Comparison of ENCODE assay signal across 8 cellular contexts in the genomic region with DNA sequence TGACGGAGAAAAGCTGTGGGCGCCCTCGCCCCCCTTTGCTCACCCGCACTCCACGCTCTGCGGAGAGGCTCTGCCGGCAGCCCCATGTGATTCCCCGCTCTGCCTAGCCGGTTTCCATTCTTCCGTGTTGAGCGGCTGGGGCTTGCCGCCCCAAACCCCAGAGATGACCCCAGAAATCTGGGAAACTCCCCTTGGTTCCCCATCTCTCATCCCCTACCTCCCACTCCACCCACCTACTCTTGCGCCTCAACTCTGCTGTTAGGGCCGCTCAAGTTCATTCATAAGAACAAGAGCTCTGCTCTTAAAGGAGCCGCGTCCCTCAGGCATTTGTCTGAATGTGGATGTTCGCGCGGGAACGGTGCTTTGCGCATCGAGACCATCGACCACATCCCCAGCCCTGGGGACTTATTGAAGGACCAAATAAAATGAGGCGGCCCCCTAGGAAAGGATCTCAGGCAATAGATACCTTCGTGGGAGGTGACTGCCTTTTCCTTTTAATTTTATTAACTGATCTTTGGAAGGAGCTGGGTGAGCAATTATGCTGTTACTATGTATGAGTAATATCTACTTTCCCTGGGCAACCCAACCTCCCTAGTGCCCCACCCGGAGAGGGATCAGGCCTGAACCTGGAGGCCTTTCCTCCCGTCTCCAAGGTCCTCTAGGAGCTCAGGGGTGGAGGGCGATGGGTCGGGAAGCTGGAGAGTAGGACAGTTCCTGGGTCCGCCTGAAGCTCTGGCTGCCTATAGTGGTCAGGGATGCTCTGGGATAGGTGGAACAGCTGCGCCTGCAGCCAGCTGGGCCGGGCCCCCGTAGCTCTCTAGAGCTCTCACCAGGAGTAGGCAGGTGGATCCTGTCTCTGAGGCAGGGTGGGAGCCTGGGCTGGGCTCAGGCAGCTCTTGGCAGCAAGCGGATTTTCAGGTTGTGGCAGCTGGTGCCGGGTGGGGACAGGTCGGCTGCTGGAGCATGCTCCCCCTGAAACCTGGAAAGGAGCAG. TPM values are rescaled to one million over a fixed set of nuclear protein-coding genes. Genes with fewer than 3 reads are reported as not detected.
DNase-seq lines count a peak whose midpoint lies in the region; ATAC-seq and TF ChIP-seq lines count a peak whose summit lies in the region.

No MANE protein-coding gene starts in this region.

- H3K4me2 ChIP-seq in neural cell (ENCODE audit: low read length): peak overlapping the region; percentile 75

- H3K4me3 ChIP-seq in AG10803 (ENCODE audit: low read length) (peak overlapping the region; percentile 65), esophagus (ENCODE audit: low read depth in 1 of 2, low read length in 2 of 2) (peak overlapping the region; percentile 71 to 76), neural cell (ENCODE audit: low read length) (peak overlapping the region; percentile 86), thymus (ENCODE audit: low read length) (peak overlapping the region; percentile 52)

- H3K36me3 ChIP-seq in esophagus (ENCODE audit: control insufficient read depth in 2 of 2, insufficient read depth in 2 of 2, low read length in 1 of 2) (peaks cover 0 to 6% of the 10 kb centered on the region in 2 donors), neural cell (ENCODE audit: insufficient read depth, low read length) (no peaks in the 10 kb centered on the region), thymus (ENCODE audit: control insufficient read depth, insufficient read depth) (no peaks in the 10 kb centered on the region)

- DNase-seq in AG10803 (ENCODE audit: low read depth): peak; percentile 29
- peak; percentile 68 for DNase-seq in NCI-H69 (lab: John Stamatoyannopoulos, UW)
- DNase-seq in activated CD8-positive, alpha-beta memory T cell treated with anti-CD3 and anti-CD28 coated beads, Interleukin-2, amount 50 U/mL, for 4 hours: peak; percentile 62

- H2AFZ ChIP-seq in neural cell (ENCODE audit: low read depth, low read length): peak overlapping the region; percentile 66

- ATAC-seq in GM19025 (IDR thresholded peaks at IDR 0.05; ENCODE audit: low read depth, unreplicated experiment): peak; percentile 19
- ATAC-seq in HG03342 (IDR thresholded peaks at IDR 0.05; ENCODE audit: unreplicated experiment): peak; percentile 38

- no peaks in the 10 kb centered on the region for H3K9me2 ChIP-seq in neural cell (ENCODE audit: insufficient read depth, low read length)

- WGBS in esophagus, 2 donors: 8 to 11% methylated on average over 35 to 36 of the region's 36 CpGs
- WGBS in thymus: 25% methylated on average over 36 of the region's 36 CpGs

- H3K9me3 ChIP-seq in esophagus (ENCODE audit: control insufficient read depth in 2 of 2, insufficient read depth in 1 of 2, low read depth in 1 of 2, low read length in 1 of 2) (no peaks in the 10 kb centered on the region), neural cell (ENCODE audit: low read length) (no peaks in the 10 kb centered on the region), thymus (ENCODE audit: control insufficient read depth) (no peaks in the 10 kb centered on the region)

- peak overlapping the region; percentile 65 for H3K9ac ChIP-seq in neural cell (ENCODE audit: low read length)

- no peaks in the 10 kb centered on the region for H4K20me1 ChIP-seq in neural cell (ENCODE audit: insufficient read depth)

- H3K27me3 ChIP-seq in esophagus (ENCODE audit: control insufficient read depth in 1 of 2, insufficient read depth in 2 of 2, low read length in 2 of 2) (no peaks in the 10 kb centered on the region), neural cell (ENCODE audit: insufficient read depth, low read depth, low read length) (peaks cover 5% of the 10 kb centered on the region), thymus (ENCODE audit: control insufficient read depth, insufficient read depth) (no peaks in the 10 kb centered on the region)

- no peaks in the 10 kb centered on the region for H3K79me2 ChIP-seq in neural cell (replicated peaks; ENCODE audit: insufficient read depth, low read length)

- no peak for TF ChIP-seq CTCF in AG10803 (conservative IDR thresholded peaks at IDR 0.05; ENCODE audit: low read length)
- TF ChIP-seq CTCF in neural cell (IDR thresholded peaks at IDR 0.05; ENCODE audit: poor library complexity, severe bottlenecking): no peak

- H3K4me1 ChIP-seq in esophagus (ENCODE audit: control insufficient read depth in 2 of 2, insufficient read depth in 2 of 2, low read length in 1 of 2) (peaks cover 7 to 9% of the 10 kb centered on the region in 2 donors), thymus (ENCODE audit: control insufficient read depth, insufficient read depth, low read length) (peaks cover 16% of the 10 kb centered on the region)

- no peak for TF ChIP-seq EP300 in neural cell (conservative IDR thresholded peaks at IDR 0.05; ENCODE audit: poor library complexity, severe bottlenecking)

- H3F3A ChIP-seq in neural cell (ENCODE audit: insufficient read depth, low read length, poor library complexity, severe bottlenecking): no peaks in the 10 kb centered on the region

- peak; percentile 9 for TF ChIP-seq RAD21 in neural cell (conservative IDR thresholded peaks at IDR 0.05)

- peak overlapping the region; percentile 85 to 94 for H3K27ac ChIP-seq in esophagus (ENCODE audit: low read depth in 2 of 2, low read length in 1 of 2)
- no peak overlapping the region for H3K27ac ChIP-seq in neural cell (ENCODE audit: low read length)
- H3K27ac ChIP-seq in thymus (ENCODE audit: low read depth): no peak overlapping the region

TF ChIP-seq in neural cell, 6 proteins besides CTCF, POLR2A, EP300 and RAD21:
- TF ChIP-seq MXI1 (conservative IDR thresholded peaks at IDR 0.05; ENCODE audit: poor library complexity, severe bottlenecking): peak; percentile 69
- TF ChIP-seq TAF1 (IDR thresholded peaks at IDR 0.05; ENCODE audit: low read depth): no peak
- no peak for TF ChIP-seq SMC3 (conservative IDR thresholded peaks at IDR 0.05; ENCODE audit: poor library complexity)
- TF ChIP-seq, protein P1, sequence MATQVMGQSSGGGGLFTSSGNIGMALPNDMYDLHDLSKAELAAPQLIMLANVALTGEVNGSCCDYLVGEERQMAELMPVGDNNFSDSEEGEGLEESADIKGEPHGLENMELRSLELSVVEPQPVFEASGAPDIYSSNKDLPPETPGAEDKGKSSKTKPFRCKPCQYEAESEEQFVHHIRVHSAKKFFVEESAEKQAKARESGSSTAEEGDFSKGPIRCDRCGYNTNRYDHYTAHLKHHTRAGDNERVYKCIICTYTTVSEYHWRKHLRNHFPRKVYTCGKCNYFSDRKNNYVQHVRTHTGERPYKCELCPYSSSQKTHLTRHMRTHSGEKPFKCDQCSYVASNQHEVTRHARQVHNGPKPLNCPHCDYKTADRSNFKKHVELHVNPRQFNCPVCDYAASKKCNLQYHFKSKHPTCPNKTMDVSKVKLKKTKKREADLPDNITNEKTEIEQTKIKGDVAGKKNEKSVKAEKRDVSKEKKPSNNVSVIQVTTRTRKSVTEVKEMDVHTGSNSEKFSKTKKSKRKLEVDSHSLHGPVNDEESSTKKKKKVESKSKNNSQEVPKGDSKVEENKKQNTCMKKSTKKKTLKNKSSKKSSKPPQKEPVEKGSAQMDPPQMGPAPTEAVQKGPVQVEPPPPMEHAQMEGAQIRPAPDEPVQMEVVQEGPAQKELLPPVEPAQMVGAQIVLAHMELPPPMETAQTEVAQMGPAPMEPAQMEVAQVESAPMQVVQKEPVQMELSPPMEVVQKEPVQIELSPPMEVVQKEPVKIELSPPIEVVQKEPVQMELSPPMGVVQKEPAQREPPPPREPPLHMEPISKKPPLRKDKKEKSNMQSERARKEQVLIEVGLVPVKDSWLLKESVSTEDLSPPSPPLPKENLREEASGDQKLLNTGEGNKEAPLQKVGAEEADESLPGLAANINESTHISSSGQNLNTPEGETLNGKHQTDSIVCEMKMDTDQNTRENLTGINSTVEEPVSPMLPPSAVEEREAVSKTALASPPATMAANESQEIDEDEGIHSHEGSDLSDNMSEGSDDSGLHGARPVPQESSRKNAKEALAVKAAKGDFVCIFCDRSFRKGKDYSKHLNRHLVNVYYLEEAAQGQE (IDR thresholded peaks at IDR 0.05; ENCODE audit: borderline replicate concordance): no peak
- no peak for TF ChIP-seq EZH2 (IDR thresholded peaks at IDR 0.05; ENCODE audit: borderline replicate concordance, insufficient read depth, low read length, poor library complexity, severe bottlenecking)

RNA-seq across cellular contexts. Expression of a gene that starts 0.9 kb away (rescaled TPM):
- polyA plus RNA-seq in esophagus: 10 to 100 TPM; 14.5 to 30.4 TPM
- polyA plus RNA-seq in neural cell: 7.0 and 7.8 TPM in 2 replicates
- polyA minus RNA-seq in neural cell: 5.1 and 7.3 TPM in 2 replicates
- polyA plus RNA-seq in thymus: 2.9 TPM

RNA-seq across cellular contexts. Expression of a gene that starts 54.1 kb away (rescaled TPM):
- polyA plus RNA-seq in esophagus (1 to 10 TPM; 5.1 to 9.5 TPM), neural cell (35.2 and 36.3 TPM in 2 replicates), thymus (8.9 TPM)
- 59.2 and 72.6 TPM in 2 replicates for polyA minus RNA-seq in neural cell

Comparison
In these comparisons a context has a peak if more than half of its experiments do, and no peak if none do; other contexts are left out.
1. H3K27ac ChIP-seq: peak in esophagus (2 of 2); none in neural cell (single experiment) and thymus (single experiment).
2. Peak in every context shown above with its lines, with median percentiles within 50 percentile points of each other: DNase-seq and H3K4me3 ChIP-seq.